ENCODE assay signal across 17 cellular contexts in the genomic region with DNA sequence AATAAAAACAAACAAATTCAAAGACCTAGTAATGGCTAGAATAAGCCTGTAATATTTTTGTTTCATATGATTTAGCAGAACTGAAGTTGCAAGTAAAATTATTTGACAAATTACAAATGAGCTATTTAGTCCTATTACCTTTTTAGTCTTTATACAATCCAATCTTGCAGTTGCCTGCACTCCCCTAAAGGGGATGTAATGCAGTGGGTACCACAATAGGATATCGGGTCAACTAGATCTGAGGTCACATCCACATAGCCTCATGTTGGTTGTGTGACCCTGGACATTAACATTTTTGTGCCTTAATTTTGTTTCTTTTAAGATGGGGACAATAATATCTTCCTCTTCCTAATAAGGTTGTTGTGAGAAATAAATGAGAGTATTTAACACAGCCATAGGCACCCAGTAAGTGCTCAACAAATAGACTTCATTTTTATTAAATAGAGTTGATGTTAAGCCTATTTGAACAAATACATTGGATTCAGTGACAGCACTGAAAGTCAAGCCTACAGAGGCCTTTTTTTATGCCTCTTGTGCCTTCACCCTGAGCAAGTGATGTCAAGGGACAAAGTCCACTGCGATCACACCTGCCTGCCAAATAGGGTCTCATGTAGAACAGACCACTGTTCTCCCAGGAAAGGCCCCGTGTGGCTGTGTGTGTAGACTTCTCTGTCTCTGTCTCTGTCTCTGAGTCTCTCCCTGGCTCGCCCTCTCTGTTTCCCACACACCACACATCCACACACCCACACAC.
"Had no signal": no experiment of that assay in that cellular context is flagged by ENCODE, and none has a peak within 500 bp of the region (broad histone marks: within the 10 kb centered on the region; RNA-seq: fewer than 3 reads in every experiment).

No MANE protein-coding gene starts in this region.

- H3K9me3 Mint-ChIP-seq: activated B cell treated with CpG ODN at 0.5 μM for 24 hours; activated CD4-positive, alpha-beta T cell treated with anti-CD3 and anti-CD28 coated beads, Interleukin-2, amount 10 ng/mL, durations not matched to agents 7 days and 5 days; stimulated activated memory B cell treated with anti-CD40 and anti-IgM and Interleukin-4, amounts not matched to agents 10 μg/mL and 1 μg/mL and 100 μg/mL, for 72 hours had no signal

- H3K27me3 ChIP-seq: body of pancreas, colonic mucosa, ovary, tibial artery had no signal

- H3K4me1 ChIP-seq: body of pancreas, colonic mucosa, tibial artery had no signal

- H3K4me1 Mint-ChIP-seq: activated B cell treated with CpG ODN at 0.5 μM for 24 hours; activated CD4-positive, alpha-beta T cell treated with anti-CD3 and anti-CD28 coated beads, Interleukin-2, amount 10 ng/mL, durations not matched to agents 7 days and 5 days; stimulated activated memory B cell treated with anti-CD40 and anti-IgM and Interleukin-4, amounts not matched to agents 10 μg/mL and 1 μg/mL and 100 μg/mL, for 72 hours had no signal

- H3K9me3 ChIP-seq: body of pancreas, colonic mucosa, esophagus muscularis mucosa, ovary, tibial artery had no signal

- H3K27ac ChIP-seq: body of pancreas, colonic mucosa, esophagus muscularis mucosa, ovary, tibial artery had no signal

- H3K4me3 Mint-ChIP-seq: activated B cell treated with CpG ODN at 0.5 μM for 24 hours; activated CD4-positive, alpha-beta T cell treated with anti-CD3 and anti-CD28 coated beads, Interleukin-2, amount 10 ng/mL, durations not matched to agents 7 days and 5 days; activated naive CD8-positive, alpha-beta T cell; stimulated activated memory B cell treated with anti-CD40 and anti-IgM and Interleukin-4, amounts not matched to agents 10 μg/mL and 1 μg/mL and 100 μg/mL, for 72 hours had no signal

- H3K36me3 ChIP-seq: colonic mucosa, esophagus muscularis mucosa, ovary, tibial artery had no signal

- H3K27ac Mint-ChIP-seq: activated B cell treated with CpG ODN at 0.5 μM for 24 hours; activated CD4-positive, alpha-beta T cell treated with anti-CD3 and anti-CD28 coated beads, Interleukin-2, amount 10 ng/mL, durations not matched to agents 7 days and 5 days; activated naive CD8-positive, alpha-beta T cell; stimulated activated memory B cell treated with anti-CD40 and anti-IgM and Interleukin-4, amounts not matched to agents 10 μg/mL and 1 μg/mL and 100 μg/mL, for 72 hours had no signal

- DNase-seq: activated B cell treated with CpG ODN at 0.5 μM for 24 hours; activated CD4-positive, alpha-beta T cell treated with anti-CD3 and anti-CD28 coated beads, Interleukin-2, amount 10 ng/mL, durations not matched to agents 7 days and 5 days; activated CD8-positive, alpha-beta memory T cell treated with anti-CD3 and anti-CD28 coated beads, Interleukin-2, amount 50 U/mL, for 48 hours; activated gamma-delta T cell treated with Interleukin-2 at 50 U/mL for 16 hours; amygdala; body of pancreas; caudate nucleus; colonic mucosa; hypothalamus; kidney glomerular epithelial cell; ovary; stimulated activated CD4-positive, alpha-beta T cell treated with anti-CD3 and anti-CD28 coated beads, Interleukin-12 subunit alpha, Interleukin-12 subunit beta, amount 100 ng/mL, for 4 hours; stimulated activated CD4-positive, alpha-beta T cell treated with anti-CD3 and anti-CD28 coated beads, Interleukin-2, amount 100 ng/mL, for 24 hours; tibial artery had no signal

- H3K27me3 Mint-ChIP-seq: activated B cell treated with CpG ODN at 0.5 μM for 24 hours; stimulated activated memory B cell treated with anti-CD40 and anti-IgM and Interleukin-4, amounts not matched to agents 10 μg/mL and 1 μg/mL and 100 μg/mL, for 72 hours had no signal

- ATAC-seq: body of pancreas; stimulated activated memory B cell treated with anti-CD40 and anti-IgM and Interleukin-4, amounts not matched to agents 10 μg/mL and 1 μg/mL and 100 μg/mL, for 72 hours had no signal

- H3K36me3 Mint-ChIP-seq: activated naive CD8-positive, alpha-beta T cell; stimulated activated memory B cell treated with anti-CD40 and anti-IgM and Interleukin-4, amounts not matched to agents 10 μg/mL and 1 μg/mL and 100 μg/mL, for 72 hours had no signal

- H3K4me3 ChIP-seq: body of pancreas, colonic mucosa, esophagus muscularis mucosa, ovary, tibial artery had no signal
